Comparison of ENCODE assay signal across 1 cellular context in genomic region chr3:97871206-97871605, GRCh38.
TF ChIP-seq lines count a peak whose summit lies in the region.

No MANE protein-coding gene starts in this region.

TF ChIP-seq in SK-N-SH, 30 proteins besides CTCF, POLR2A, EP300 and RAD21 (continued from another document):
- no peak for TF ChIP-seq ZBTB33 (IDR thresholded peaks at IDR 0.05; ENCODE audit: borderline replicate concordance, low read depth)
- TF ChIP-seq NRF1 (IDR thresholded peaks at IDR 0.05; ENCODE audit: low read depth, low read length), result no peak
- no peak for TF ChIP-seq FOXJ3 (CRISPR knock-in tag; IDR thresholded peaks at IDR 0.05)
- TF ChIP-seq SIN3A (IDR thresholded peaks at IDR 0.05; ENCODE audit: borderline replicate concordance, low read depth, low read length), result no peak
- no peak for TF ChIP-seq IRF3 (IDR thresholded peaks at IDR 0.05; ENCODE audit: low read depth, low read length)
TF ChIP-seq in SK-N-SH: peak in this region for 0.
